29 cellular contexts compared by ENCODE assay signal in genomic region chr7:1597361-1597760, GRCh38. TPM values are rescaled to one million over a fixed set of nuclear protein-coding genes. Genes with fewer than 3 reads are reported as not detected.
"Had no signal": no experiment of that assay in that cellular context is flagged by ENCODE, and none has a peak within 500 bp of the region (broad histone marks: within the 10 kb centered on the region; RNA-seq: fewer than 3 reads in every experiment).

No MANE protein-coding gene starts in this region.

- H3K4me1 ChIP-seq: right atrium auricular region, right lobe of liver, vagina had no signal

- H3K9me3 ChIP-seq: left ventricle myocardium inferior, right atrium auricular region, right lobe of liver, tibial nerve, vagina had no signal

- H3K4me2 ChIP-seq: smooth muscle cell had no signal

- H3K36me3 Mint-ChIP-seq: mesothelial cell of epicardium; naive B cell; natural killer cell; stimulated activated memory B cell treated with anti-CD40 and anti-IgM and Interleukin-4, amounts not matched to agents 10 μg/mL and 1 μg/mL and 100 μg/mL, for 72 hours; type B pancreatic cell had no signal

- H3K27ac Mint-ChIP-seq: mesothelial cell of epicardium; natural killer cell; nephron progenitor cell; stimulated activated memory B cell treated with anti-CD40 and anti-IgM and Interleukin-4, amounts not matched to agents 10 μg/mL and 1 μg/mL and 100 μg/mL, for 72 hours; stimulated activated naive CD8-positive, alpha-beta T cell treated with anti-CD3 and anti-CD28 coated beads, Interleukin-15, amount 100 ng/mL, for 72 hours; type B pancreatic cell had no signal

- H3K4me1 Mint-ChIP-seq: natural killer cell had no signal

- H3K9me3 Mint-ChIP-seq: mesothelial cell of epicardium, natural killer cell, nephron progenitor cell, type B pancreatic cell had no signal

- H3K36me3 ChIP-seq: left ventricle myocardium inferior, right atrium auricular region, right lobe of liver, vagina had no signal

- DNase-seq: hippocampal formation; left colon; left ventricle myocardium inferior; mesendoderm; naive B cell; natural killer cell; nephron progenitor cell; nucleus accumbens; right lobe of liver; stimulated activated CD4-positive, alpha-beta T cell treated with anti-CD3 and anti-CD28 coated beads, Interleukin-1b, Interleukin-23, amount 100 ng/mL, for 48 hours; stimulated activated CD4-positive, alpha-beta T cell treated with anti-CD3 and anti-CD28 coated beads, Interleukin-2, amount 100 ng/mL, for 48 hours; stimulated activated CD4-positive, alpha-beta T cell treated with anti-CD3 and anti-CD28 coated beads, Interleukin-4, amount 100 ng/mL, for 4 hours; stimulated activated CD8-positive, alpha-beta memory T cell treated with anti-CD3 and anti-CD28 coated beads, Interleukin-4, amount 100 ng/mL, for 48 hours; stimulated activated naive CD4-positive, alpha-beta T cell treated with Interleukin-2 at 50 U/mL for 16 hours; stimulated activated naive CD8-positive, alpha-beta T cell treated with anti-CD3 and anti-CD28 coated beads, Interleukin-15, amount 100 ng/mL, for 72 hours; substantia nigra had no signal

- H3K27ac ChIP-seq: left ventricle myocardium inferior, right atrium auricular region, right lobe of liver, tibial nerve, vagina had no signal

- H3K4me3 ChIP-seq: left ventricle myocardium inferior, lung, right atrium auricular region, right lobe of liver, smooth muscle cell, tibial nerve, vagina had no signal

- H3K4me3 Mint-ChIP-seq: mesothelial cell of epicardium; naive B cell; natural killer cell; nephron progenitor cell; stimulated activated memory B cell treated with anti-CD40 and anti-IgM and Interleukin-4, amounts not matched to agents 10 μg/mL and 1 μg/mL and 100 μg/mL, for 72 hours; stimulated activated naive CD8-positive, alpha-beta T cell treated with anti-CD3 and anti-CD28 coated beads, Interleukin-15, amount 100 ng/mL, for 72 hours; type B pancreatic cell had no signal

- ATAC-seq: left colon; natural killer cell; right lobe of liver; stimulated activated memory B cell treated with anti-CD40 and anti-IgM and Interleukin-4, amounts not matched to agents 10 μg/mL and 1 μg/mL and 100 μg/mL, for 72 hours; stimulated activated naive CD8-positive, alpha-beta T cell treated with anti-CD3 and anti-CD28 coated beads, Interleukin-15, amount 100 ng/mL, for 72 hours had no signal

- H3K27me3 ChIP-seq: right atrium auricular region, right lobe of liver, vagina had no signal

- FAIRE-seq: keratinocyte had no signal

RNA-seq across cellular contexts. Expression of gene TMEM184A, which starts 41.4 kb away (rescaled TPM):
- total RNA-seq: mononuclear cell, pulmonary artery endothelial cell, skeletal muscle tissue, temporal lobe had no signal
